8 cellular contexts compared by ENCODE assay signal in the genomic region with DNA sequence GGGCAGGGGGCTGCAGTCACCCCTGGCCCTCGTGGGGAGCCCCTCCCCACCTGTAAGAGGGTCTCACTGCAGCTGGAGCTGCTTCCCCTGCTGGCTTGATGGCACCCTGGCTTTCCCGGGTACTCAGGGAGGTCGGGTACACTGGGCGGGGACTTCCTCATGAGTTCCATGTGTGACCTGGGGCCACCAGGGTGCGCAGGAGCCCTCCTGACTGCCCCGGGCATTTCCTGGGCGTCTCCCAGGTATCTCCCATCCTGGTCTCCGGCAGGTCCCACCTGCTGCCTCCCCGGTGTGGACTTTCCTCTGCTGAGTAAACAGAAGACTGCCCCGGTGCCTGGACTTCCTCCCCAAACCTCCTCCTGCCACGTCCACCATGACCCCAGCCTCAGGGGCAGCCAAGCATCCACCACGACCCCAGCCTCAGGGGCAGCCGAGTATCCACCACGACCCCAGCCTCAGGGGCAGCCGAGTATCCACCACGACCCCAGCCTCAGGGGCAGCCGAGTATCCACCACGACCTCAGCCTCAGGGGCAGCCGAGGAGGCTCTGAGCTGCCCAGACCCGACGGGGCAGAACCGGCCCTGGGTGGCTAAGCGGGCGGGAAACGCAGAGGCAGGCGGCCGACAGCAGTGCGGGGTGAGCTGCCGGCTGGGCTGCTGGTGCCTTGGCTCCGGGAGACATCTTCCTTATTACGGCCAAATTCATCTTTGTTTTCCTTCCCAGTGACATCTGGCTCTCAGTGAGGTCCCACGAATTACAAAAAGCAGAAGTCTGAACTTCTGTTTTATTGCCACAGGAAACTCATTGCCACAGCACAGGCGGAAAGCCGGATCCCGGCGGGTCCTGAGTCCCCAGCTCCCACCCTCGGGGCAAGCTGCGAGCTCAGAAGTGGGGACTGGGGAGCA. TPM values are rescaled to one million over a fixed set of nuclear protein-coding genes. Genes with fewer than 3 reads are reported as not detected.
DNase-seq lines count a peak whose midpoint lies in the region; ATAC-seq, FAIRE-seq and TF ChIP-seq lines count a peak whose summit lies in the region.

No MANE protein-coding gene starts in this region.

- TF ChIP-seq CTCF in GM06990 (IDR thresholded peaks at IDR 0.05; ENCODE audit: insufficient read depth, low read length, poor library complexity, severe bottlenecking): peak; percentile 52

- no peak overlapping the region for H3K4me3 ChIP-seq in GM06990 (replicated peaks; ENCODE audit: low read depth, low read length)

- ATAC-seq in sciatic nerve: peak; percentile 57
- no peak for ATAC-seq in HG03196 (IDR thresholded peaks at IDR 0.05; ENCODE audit: unreplicated experiment)
- ATAC-seq in HG02852 (IDR thresholded peaks at IDR 0.05; ENCODE audit: unreplicated experiment): no peak

- H3K36me3 ChIP-seq in GM06990 (ENCODE audit: control insufficient read depth, insufficient read depth, low read length): peaks cover 8% of the 10 kb centered on the region

- FAIRE-seq in endometrium (lab: Jason Lieb, UNC) (peak; percentile 33), H54 (lab: Jason Lieb, UNC) (no peak)

- intact Hi-C loops in sciatic nerve (cut with DNase I): no loop called here

- DNase-seq in GM06990 (ENCODE audit: extremely low read depth, insufficient read length) (no peak), MV-4-11 (lab: John Stamatoyannopoulos, UW) (peak; percentile 96), sciatic nerve (ENCODE audit: low spot score) (peak; percentile 76), H54 (ENCODE audit: insufficient read length, low spot score) (no peak)
- no peak for DNase-seq in stimulated activated CD4-positive, alpha-beta T cell treated with anti-CD3 and anti-CD28 coated beads, Interleukin-4, amount 100 ng/mL, for 24 hours

- no peak for TF ChIP-seq POLR2A in H54 (IDR thresholded peaks at IDR 0.05; ENCODE audit: low read depth, low read length)

- H3K27me3 ChIP-seq in GM06990 (replicated peaks; ENCODE audit: control insufficient read depth, insufficient read depth, low read length): no peaks in the 10 kb centered on the region

RNA-seq across cellular contexts. Expression of a gene that starts 40.7 kb away (rescaled TPM):
- total RNA-seq in sciatic nerve: 8.2 TPM

Comparison
In these comparisons a context has a peak if more than half of its experiments do, and no peak if none do; other contexts are left out.
1. DNase-seq: peak in MV-4-11 (single experiment) and sciatic nerve (single experiment); none in GM06990 (single experiment), stimulated activated CD4-positive, alpha-beta T cell treated with anti-CD3 and anti-CD28 coated beads, Interleukin-4, amount 100 ng/mL, for 24 hours (single experiment) and H54 (single experiment).